ENCODE assay signal across 1 cellular context in the genomic region with DNA sequence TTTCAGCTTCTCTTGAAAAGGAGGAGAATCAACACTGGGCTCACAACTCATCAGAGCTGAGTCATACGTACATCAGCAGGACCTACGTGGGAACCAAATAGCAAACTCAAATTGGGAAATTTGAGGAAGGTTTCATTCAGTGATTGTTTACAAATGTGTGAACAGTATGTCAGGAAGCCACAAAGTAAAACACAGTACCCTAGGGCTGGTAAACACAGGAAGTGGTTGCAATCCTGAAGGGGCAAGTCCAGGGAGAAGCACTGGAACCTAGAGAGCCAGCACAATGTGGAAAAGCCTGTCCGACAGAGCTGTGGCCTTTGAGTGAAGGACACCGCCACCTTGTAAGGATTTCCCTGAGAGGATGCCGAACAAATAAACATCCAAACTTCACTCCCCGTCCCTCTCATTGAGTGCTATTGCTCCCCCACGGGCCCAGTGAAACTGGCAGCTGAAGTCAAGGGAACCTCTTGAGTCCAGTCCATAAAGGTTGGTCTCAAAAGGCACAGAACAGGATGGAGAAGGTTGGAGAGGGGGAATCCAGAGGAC.
TF ChIP-seq lines count a peak whose summit lies in the region.

No MANE protein-coding gene starts in this region.

TF ChIP-seq in endothelial cell of umbilical vein, 7 proteins besides CTCF, POLR2A, EP300 and RAD21 (continued from another document):
- TF ChIP-seq GATA2 (IDR thresholded peaks at IDR 0.05; ENCODE audit: insufficient read depth, insufficient read length, low read depth, low read length) = peak; percentile 13
